ENCODE assay signal across 18 cellular contexts in the genomic region with DNA sequence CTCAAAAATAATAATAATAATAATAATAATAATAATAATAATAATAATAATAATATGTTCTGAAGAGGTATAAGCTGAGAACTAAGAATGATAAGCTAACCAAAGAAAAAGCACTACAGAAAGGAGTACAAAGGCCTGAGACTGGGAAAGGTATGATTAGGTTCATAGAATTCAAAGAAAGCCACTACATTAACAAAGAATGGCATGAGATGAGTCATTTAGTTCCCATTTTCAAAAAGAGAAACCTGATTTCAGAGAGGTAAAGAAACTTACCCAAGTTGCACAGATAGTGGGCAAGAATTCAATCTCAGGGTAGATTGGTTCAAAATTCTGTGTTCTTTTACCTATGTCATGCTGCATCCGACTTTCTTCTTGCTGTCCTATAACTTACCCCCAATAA.
"Had no signal": no experiment of that assay in that cellular context is flagged by ENCODE, and none has a peak within 500 bp of the region (broad histone marks: within the 10 kb centered on the region; RNA-seq: fewer than 3 reads in every experiment).

No MANE protein-coding gene starts in this region.

- H3K4me1 Mint-ChIP-seq: natural killer cell; stimulated activated naive B cell treated with anti-CD40 and anti-IgM and Interleukin-4, amounts not matched to agents 10 μg/mL and 1 μg/mL and 100 μg/mL, for 72 hours had no signal

- H3K9ac ChIP-seq: parathyroid adenoma had no signal

- H3K4me3 Mint-ChIP-seq: dendritic cell treated with granulocyte-macrophage colony-stimulating factor and Interleukin-4, amounts not matched to agents 40 ng/mL and 50 ng/mL, for 4 days; effector memory CD8-positive, alpha-beta T cell; natural killer cell; stimulated activated naive B cell treated with anti-CD40 and anti-IgM and Interleukin-4, amounts not matched to agents 10 μg/mL and 1 μg/mL and 100 μg/mL, for 72 hours had no signal

- H3K27me3 ChIP-seq: esophagus muscularis mucosa, gastrocnemius medialis, heart right ventricle, spleen had no signal

- H3K9me3 ChIP-seq: esophagus muscularis mucosa, gastrocnemius medialis, heart right ventricle, prostate gland, spleen had no signal

- H3K36me3 Mint-ChIP-seq: natural killer cell; stimulated activated naive B cell treated with anti-CD40 and anti-IgM and Interleukin-4, amounts not matched to agents 10 μg/mL and 1 μg/mL and 100 μg/mL, for 72 hours had no signal

- H3K27me3 Mint-ChIP-seq: dendritic cell treated with granulocyte-macrophage colony-stimulating factor and Interleukin-4, amounts not matched to agents 40 ng/mL and 50 ng/mL, for 4 days; stimulated activated naive B cell treated with anti-CD40 and anti-IgM and Interleukin-4, amounts not matched to agents 10 μg/mL and 1 μg/mL and 100 μg/mL, for 72 hours had no signal

- H3K9me3 Mint-ChIP-seq: dendritic cell treated with granulocyte-macrophage colony-stimulating factor and Interleukin-4, amounts not matched to agents 40 ng/mL and 50 ng/mL, for 4 days; effector memory CD8-positive, alpha-beta T cell; natural killer cell; stimulated activated naive B cell treated with anti-CD40 and anti-IgM and Interleukin-4, amounts not matched to agents 10 μg/mL and 1 μg/mL and 100 μg/mL, for 72 hours had no signal

- H3K27ac ChIP-seq: epithelial cell of prostate, esophagus muscularis mucosa, gastrocnemius medialis, parathyroid adenoma, prostate gland had no signal

- H3K27ac Mint-ChIP-seq: dendritic cell treated with granulocyte-macrophage colony-stimulating factor and Interleukin-4, amounts not matched to agents 40 ng/mL and 50 ng/mL, for 4 days; effector memory CD8-positive, alpha-beta T cell; natural killer cell; stimulated activated naive B cell treated with anti-CD40 and anti-IgM and Interleukin-4, amounts not matched to agents 10 μg/mL and 1 μg/mL and 100 μg/mL, for 72 hours had no signal

- H3K4me3 ChIP-seq: esophagus muscularis mucosa, gastrocnemius medialis, heart right ventricle, prostate gland, spleen had no signal

- H2AFZ ChIP-seq: parathyroid adenoma had no signal

- H3K4me1 ChIP-seq: prostate gland had no signal

- H3K36me3 ChIP-seq: esophagus muscularis mucosa, gastrocnemius medialis, heart right ventricle, prostate gland, spleen had no signal

- ATAC-seq: effector memory CD8-positive, alpha-beta T cell; gastrocnemius medialis; heart right ventricle; left lobe of liver; natural killer cell; stimulated activated naive B cell treated with anti-CD40 and anti-IgM and Interleukin-4, amounts not matched to agents 10 μg/mL and 1 μg/mL and 100 μg/mL, for 72 hours had no signal

- DNase-seq: effector memory CD8-positive, alpha-beta T cell; gastrocnemius medialis; heart right ventricle; hypothalamus; kidney glomerular epithelial cell; natural killer cell; occipital lobe; spleen; stimulated activated CD4-positive, alpha-beta T cell treated with anti-CD3 and anti-CD28 coated beads, Interleukin-15, amount 100 ng/mL, for 24 hours; stimulated activated CD4-positive, alpha-beta T cell treated with anti-CD3 and anti-CD28 coated beads, Interleukin-1b, Interleukin-23, amount 100 ng/mL, for 48 hours; stimulated activated CD4-positive, alpha-beta T cell treated with anti-CD3 and anti-CD28 coated beads, Interleukin-4, amount 100 ng/mL, for 4 hours; stimulated activated naive B cell treated with anti-CD40 and anti-IgM and Interleukin-4, amounts not matched to agents 10 μg/mL and 1 μg/mL and 100 μg/mL, for 72 hours had no signal

- H3K79me2 ChIP-seq: parathyroid adenoma had no signal
